In the genomic region with DNA sequence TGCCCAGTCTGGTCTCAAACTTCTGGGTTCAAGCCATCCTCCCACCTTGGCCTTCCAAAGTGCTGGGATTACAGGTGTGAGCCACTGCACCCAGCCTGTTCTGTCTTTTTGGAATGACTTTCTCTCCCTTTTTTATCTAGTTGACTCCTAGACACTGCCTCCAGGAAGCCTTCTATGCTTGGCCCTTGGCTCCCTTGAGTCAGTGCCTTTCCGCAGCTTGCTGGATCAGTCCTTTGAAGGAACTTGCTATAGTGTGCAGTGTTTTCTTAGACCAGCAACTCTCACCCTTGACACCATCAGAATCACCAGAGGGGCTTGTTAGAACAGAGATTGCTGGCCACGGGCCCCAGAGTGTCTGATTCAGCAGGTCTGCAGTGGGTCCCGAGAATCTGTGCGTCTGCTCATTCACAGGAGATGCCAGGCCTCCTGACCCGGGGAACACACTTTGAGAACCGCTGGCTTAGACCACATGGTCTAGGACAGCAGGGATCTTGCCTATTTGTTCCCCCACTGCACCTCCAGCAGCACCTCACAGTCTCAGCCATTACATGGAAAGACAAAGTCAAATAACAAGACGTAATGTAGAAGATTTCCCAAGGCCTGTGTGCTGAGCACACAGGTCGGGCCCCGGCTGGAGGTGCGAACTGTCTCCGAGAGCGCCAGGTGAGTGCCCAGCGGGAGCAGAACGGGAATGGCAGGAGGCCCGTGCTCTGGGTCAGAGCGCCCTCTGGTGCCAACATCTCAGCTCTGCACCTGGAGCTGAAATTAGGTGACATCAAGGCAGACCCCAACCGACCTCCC, we compare ENCODE assay signal across 8 cellular contexts. TPM values are rescaled to one million over a fixed set of nuclear protein-coding genes. Genes with fewer than 3 reads are reported as not detected.
DNase-seq lines count a peak whose midpoint lies in the region; ATAC-seq and TF ChIP-seq lines count a peak whose summit lies in the region.

No MANE protein-coding gene starts in this region.

- DNase-seq in NCI-H187 (lab: John Stamatoyannopoulos, UW): peak; percentile 16 to 51
- DNase-seq in NCI-H187 treated with DMSO at 0.1 percent for 48 hours (lab: John Stamatoyannopoulos, UW): no peak
- peak; percentile 67 to 70 for DNase-seq in NCI-H1930 (lab: John Stamatoyannopoulos, UW)
- peak; percentile 68 for DNase-seq in UCSD-AML1 (lab: John Stamatoyannopoulos, UW; ENCODE audit: unreplicated experiment)
- peak; percentile 72 to 88 for DNase-seq in breast epithelium (ENCODE audit: low spot score in 2 of 2)
- peak; percentile 37 for DNase-seq in kidney glomerular epithelial cell (lab: John Stamatoyannopoulos, UW)
- peak; percentile 54 to 59 for DNase-seq in stimulated activated CD4-positive, alpha-beta T cell treated with anti-CD3 and anti-CD28 coated beads, Interleukin-2, amount 100 ng/mL, for 48 hours

- ATAC-seq in HG03442 (IDR thresholded peaks at IDR 0.05; ENCODE audit: unreplicated experiment): no peak

- no peak overlapping the region for H3K4me3 ChIP-seq in breast epithelium

- no peaks in the 10 kb centered on the region for H3K9me3 ChIP-seq in breast epithelium

- peaks cover 0 to 8% of the 10 kb centered on the region in 2 donors for H3K4me1 ChIP-seq in breast epithelium

- TF ChIP-seq CTCF in breast epithelium (IDR thresholded peaks at IDR 0.05): peak; percentile 68 to 93 (median 92)

- H3K27ac ChIP-seq in breast epithelium: no peak overlapping the region

- no peaks in the 10 kb centered on the region for H3K36me3 ChIP-seq in breast epithelium

- H3K27me3 ChIP-seq in breast epithelium: no peaks in the 10 kb centered on the region

- intact Hi-C loops in breast epithelium (cut with DNase I; ENCODE audit: low total_unique reads): no loop called here

- no peak for TF ChIP-seq POLR2A in breast epithelium (IDR thresholded peaks at IDR 0.05)

RNA-seq across cellular contexts. Expression of gene CTPS1, which starts 27.4 kb away (rescaled TPM):
- 10 to 100 TPM; 13.1 to 20.0 (median 13.2) TPM for total RNA-seq in breast epithelium
